9 cellular contexts compared by ENCODE assay signal in genomic region chr5:139388198-139388821, GRCh38. TPM values are rescaled to one million over a fixed set of nuclear protein-coding genes. Genes with fewer than 3 reads are reported as not detected.
DNase-seq lines count a peak whose midpoint lies in the region; ATAC-seq and TF ChIP-seq lines count a peak whose summit lies in the region.
"Had no signal": no experiment of that assay in that cellular context is flagged by ENCODE, and none has a peak within 500 bp of the region (broad histone marks: within the 10 kb centered on the region; RNA-seq: fewer than 3 reads in every experiment).

No MANE protein-coding gene starts in this region.

- in situ Hi-C loops in GM13977 (cut with MboI; ENCODE audit: low pct_unique_long_range_greater_than_20kb, low sequenced_read_pairs, unreplicated experiment), result no loop called here
- in situ Hi-C loops in brain microvascular endothelial cell (cut with HindIII; ENCODE audit: low pct_ligation_motif_present, low sequenced_read_pairs), result no loop called here

- peaks cover 85% of the 10 kb centered on the region for H3K4me1 Mint-ChIP-seq in activated B cell treated with CpG ODN at 0.5 μM for 24 hours

- CTCF ChIA-PET in activated B cell treated with CpG ODN at 0.5 μM for 24 hours (lab: Charles Lee), result interaction anchor here (1.1 to 2.4 kb wide), 3 partner anchors 15 to 47 kb away, joined by 3 to 11 read pairs (median 4); partner anchors contain the start of gene PAIP2

- H3K4me3 ChIP-seq in brain microvascular endothelial cell (ENCODE audit: low read depth, low read length), result no peak overlapping the region

- H3K27me3 ChIP-seq in brain microvascular endothelial cell (replicated peaks), result no peaks in the 10 kb centered on the region

- peak overlapping the region; percentile 95 for H3K27ac Mint-ChIP-seq in activated B cell treated with CpG ODN at 0.5 μM for 24 hours

- H3K27me3 Mint-ChIP-seq in activated B cell treated with CpG ODN at 0.5 μM for 24 hours, result no peaks in the 10 kb centered on the region

- intact Hi-C loops in activated B cell treated with CpG ODN at 0.5 μM for 24 hours (cut with micrococcal nuclease), result no loop called here

- peaks cover 10% of the 10 kb centered on the region for H3K36me3 Mint-ChIP-seq in activated B cell treated with CpG ODN at 0.5 μM for 24 hours (ENCODE audit: low read depth)

- H3K27ac ChIP-seq in brain microvascular endothelial cell, result no peak overlapping the region

- DNase-seq in AG08396 (ENCODE audit: low spot score), result peak; percentile 66
- peak; percentile 57 for DNase-seq in GM13977 (ENCODE audit: low spot score)
- DNase-seq in activated B cell treated with CpG ODN at 0.5 μM for 24 hours, result peak; percentile 54
- peak; percentile 48 for DNase-seq in kidney glomerular epithelial cell (lab: John Stamatoyannopoulos, UW)
- no peak for DNase-seq in SKM-1 treated with dmso at 0.1 percent for 144 hours (lab: John Stamatoyannopoulos, UW; ENCODE audit: unreplicated experiment)
- DNase-seq in brain microvascular endothelial cell, result no peak
- DNase-seq: NCI-H1105 had no signal

- POLR2A ChIA-PET in activated B cell treated with CpG ODN at 0.5 μM for 24 hours (lab: Charles Lee), result interaction anchor here (0.6 to 7.5 kb wide), 14 partner anchors 15 to 276 kb away, joined by 3 to 112 read pairs (median 4); partner anchors contain the start of genes MATR3, PAIP2 and SPATA24

- H3K36me3 ChIP-seq in brain microvascular endothelial cell (replicated peaks), result no peaks in the 10 kb centered on the region

- H3K4me3 Mint-ChIP-seq in activated B cell treated with CpG ODN at 0.5 μM for 24 hours, result peak overlapping the region; percentile 88

- ATAC-seq in activated B cell treated with CpG ODN at 0.5 μM for 24 hours (ENCODE audit: low read depth) (peak; percentile 17), HG03342 (IDR thresholded peaks at IDR 0.05; ENCODE audit: unreplicated experiment) (no peak), HG03469 (IDR thresholded peaks at IDR 0.05; ENCODE audit: unreplicated experiment) (no peak)

- no peak for TF ChIP-seq CTCF in GM13977 (IDR thresholded peaks at IDR 0.05; ENCODE audit: extremely low read depth, insufficient read depth, missing control alignments)
- no peak for TF ChIP-seq CTCF in activated B cell treated with CpG ODN at 0.5 μM for 24 hours (IDR thresholded peaks at IDR 0.05)
- no peak for TF ChIP-seq CTCF in brain microvascular endothelial cell (IDR thresholded peaks at IDR 0.05; ENCODE audit: low read depth, low read length, missing control alignments)

- no peaks in the 10 kb centered on the region for H3K9me3 Mint-ChIP-seq in activated B cell treated with CpG ODN at 0.5 μM for 24 hours

RNA-seq across cellular contexts. Expression of gene MZB1, which starts 1.4 kb away (rescaled TPM):
- total RNA-seq in activated B cell treated with CpG ODN at 0.5 μM for 24 hours, result 47.1 and 50.5 TPM in 2 replicates

RNA-seq across cellular contexts. Expression of gene SLC23A1, which starts 5.2 kb away (rescaled TPM):
- total RNA-seq in activated B cell treated with CpG ODN at 0.5 μM for 24 hours, result 1.4 and 1.8 TPM in 2 replicates

RNA-seq across cellular contexts. Expression of gene PROB1, which starts 6.6 kb away (rescaled TPM):
- 3.5 and 3.6 TPM in 2 replicates for total RNA-seq in activated B cell treated with CpG ODN at 0.5 μM for 24 hours

RNA-seq across cellular contexts. Expression of gene SPATA24, which starts 15.6 kb away (rescaled TPM):
- 6.4 and 9.3 TPM in 2 replicates for total RNA-seq in activated B cell treated with CpG ODN at 0.5 μM for 24 hours

RNA-seq across cellular contexts. Expression of gene PAIP2, which starts 46.7 kb away (rescaled TPM):
- total RNA-seq in activated B cell treated with CpG ODN at 0.5 μM for 24 hours, result 79.7 and 80.8 TPM in 2 replicates

Comparison
In these comparisons a context has a peak if more than half of its experiments do, and no peak if none do; other contexts are left out.
1. DNase-seq: peak in AG08396 (single experiment), GM13977 (single experiment), activated B cell treated with CpG ODN at 0.5 μM for 24 hours (single experiment) and kidney glomerular epithelial cell (single experiment); none in SKM-1 treated with dmso at 0.1 percent for 144 hours (single experiment) and brain microvascular endothelial cell (single experiment).